8 cellular contexts compared by ENCODE assay signal in genomic region chr17:81926451-81927144, GRCh38. TPM values are rescaled to one million over a fixed set of nuclear protein-coding genes. Genes with fewer than 3 reads are reported as not detected.
DNase-seq lines count a peak whose midpoint lies in the region; ATAC-seq and TF ChIP-seq lines count a peak whose summit lies in the region.

No MANE protein-coding gene starts in this region.

- in situ Hi-C loops in transverse colon (cut with MboI; ENCODE audit: low pct_ligation_motif_present in 1 of 4, low pct_unique_long_range_greater_than_20kb in 1 of 4, low sequenced_read_pairs in 3 of 4) = no loop called here

- peaks cover 17% of the 10 kb centered on the region for H3K27me3 ChIP-seq in transverse colon

- peak; percentile 56 for DNase-seq in NCI-H82 (lab: John Stamatoyannopoulos, UW)
- DNase-seq in NCI-H82 treated with DMSO at 0.1 percent for 48 hours (lab: John Stamatoyannopoulos, UW; ENCODE audit: unreplicated experiment) = no peak
- DNase-seq in SIG-M5 treated with dmso at 0.1 percent for 504 hours (lab: John Stamatoyannopoulos, UW; ENCODE audit: unreplicated experiment) = peak; percentile 87
- DNase-seq in activated naive CD4-positive, alpha-beta T cell treated with anti-CD3 and anti-CD28 coated beads, Interleukin-2, amount 50 U/mL, for 16 hours = peak; percentile 76
- peak; percentile 79 for DNase-seq in germinal center (ENCODE audit: low spot score)
- peak; percentile 60 for DNase-seq in omental fat pad (ENCODE audit: low spot score)
- DNase-seq in transverse colon = peak; percentile 90

- WGBS in transverse colon (ENCODE audit: low coverage in 1 of 2), 2 donors = 0% methylated on average over 2 to 17 of the region's 44 CpGs

- peak overlapping the region; percentile 71 to 99 (median 82) for H3K4me3 ChIP-seq in transverse colon

- no peak for TF ChIP-seq EP300 in transverse colon (IDR thresholded peaks at IDR 0.05; ENCODE audit: low read depth)

- H3K9me3 ChIP-seq in transverse colon = no peaks in the 10 kb centered on the region

- peaks cover 34 to 64% (median 58%) of the 10 kb centered on the region in 4 donors for H3K4me1 ChIP-seq in transverse colon

- ATAC-seq in HG03432 (IDR thresholded peaks at IDR 0.05; ENCODE audit: unreplicated experiment) (peak; percentile 25), omental fat pad (ENCODE audit: low FRiP score) (peak; percentile 39)

- intact Hi-C loops in transverse colon (cut with DNase I; ENCODE audit: low total_unique reads) = no loop called here

- TF ChIP-seq POLR2A in transverse colon (IDR thresholded peaks at IDR 0.05) = peak; percentile 71

- TF ChIP-seq CTCF in omental fat pad (IDR thresholded peaks at IDR 0.05) (no peak), transverse colon (IDR thresholded peaks at IDR 0.05) (no peak)

- H3K27ac ChIP-seq in transverse colon = peak overlapping the region; percentile 97 to 99 (median 97)

- peaks cover 0 to 7% (median 1%) of the 10 kb centered on the region in 4 donors for H3K36me3 ChIP-seq in transverse colon

RNA-seq across cellular contexts. Expression of gene MAFG, which starts 0.9 kb away (rescaled TPM):
- total RNA-seq in omental fat pad (10 to 100 TPM; 22.2 to 31.5 (median 25.6) TPM), transverse colon (10 to 100 TPM; 22.4 to 34.4 (median 24.3) TPM)

RNA-seq across cellular contexts. Expression of gene SIRT7, which starts 8.6 kb away (rescaled TPM):
- total RNA-seq in omental fat pad = 10 to 100 TPM; 15.4 to 25.7 (median 20.2) TPM
- total RNA-seq in transverse colon = 100 to 1,000 TPM in 2 of 4 donors, 10 to 100 TPM in 2; 76.5 to 315 (median 172) TPM

RNA-seq across cellular contexts. Expression of gene PYCR1, which starts 10.5 kb away (rescaled TPM):
- total RNA-seq in omental fat pad (10 to 100 TPM in 2 of 4 donors, 1 to 10 TPM in 2; 4.8 to 13.9 (median 10.8) TPM), transverse colon (100 to 1,000 TPM in 1 of 4 donors, 10 to 100 TPM in 2, not detected in 1; 16.4 to 257 (median 20.5) TPM)

RNA-seq across cellular contexts. Expression of gene PCYT2, which starts 15.4 kb away (rescaled TPM):
- total RNA-seq in omental fat pad (10 to 100 TPM; 36.5 to 64.7 (median 45.5) TPM), transverse colon (100 to 1,000 TPM in 1 of 4 donors, 10 to 100 TPM in 3; 37.2 to 424 (median 77.1) TPM)

RNA-seq across cellular contexts. Expression of gene MYADML2, which starts 20.4 kb away (rescaled TPM):
- not detected for total RNA-seq in omental fat pad
- not detected for total RNA-seq in transverse colon
